ENCODE assay signal across 1 cellular context in genomic region chr15:99435138-99435695, GRCh38.
TF ChIP-seq lines count a peak whose summit lies in the region.

No MANE protein-coding gene starts in this region.

TF ChIP-seq in WTC11, 78 proteins besides CTCF, POLR2A, EP300 and RAD21 (continued from another document):
- TF ChIP-seq E2F5 (CRISPR knock-in tag; IDR thresholded peaks at IDR 0.05) (no peak), IRF1 (CRISPR knock-in tag; IDR thresholded peaks at IDR 0.05) (no peak), FOXK1 (CRISPR knock-in tag; IDR thresholded peaks at IDR 0.05) (no peak), KAT7 (CRISPR knock-in tag; IDR thresholded peaks at IDR 0.05; ENCODE audit: borderline replicate concordance) (no peak)
- TF ChIP-seq, protein P1, sequence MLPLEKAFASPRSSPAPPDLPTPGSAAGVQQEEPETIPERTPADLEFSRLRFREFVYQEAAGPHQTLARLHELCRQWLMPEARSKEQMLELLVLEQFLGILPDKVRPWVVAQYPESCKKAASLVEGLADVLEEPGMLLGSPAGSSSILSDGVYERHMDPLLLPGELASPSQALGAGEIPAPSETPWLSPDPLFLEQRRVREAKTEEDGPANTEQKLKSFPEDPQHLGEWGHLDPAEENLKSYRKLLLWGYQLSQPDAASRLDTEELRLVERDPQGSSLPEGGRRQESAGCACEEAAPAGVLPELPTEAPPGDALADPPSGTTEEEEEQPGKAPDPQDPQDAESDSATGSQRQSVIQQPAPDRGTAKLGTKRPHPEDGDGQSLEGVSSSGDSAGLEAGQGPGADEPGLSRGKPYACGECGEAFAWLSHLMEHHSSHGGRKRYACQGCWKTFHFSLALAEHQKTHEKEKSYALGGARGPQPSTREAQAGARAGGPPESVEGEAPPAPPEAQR (CRISPR knock-in tag; IDR thresholded peaks at IDR 0.05), result no peak
